Comparison of ENCODE assay signal across 32 cellular contexts in the genomic region with DNA sequence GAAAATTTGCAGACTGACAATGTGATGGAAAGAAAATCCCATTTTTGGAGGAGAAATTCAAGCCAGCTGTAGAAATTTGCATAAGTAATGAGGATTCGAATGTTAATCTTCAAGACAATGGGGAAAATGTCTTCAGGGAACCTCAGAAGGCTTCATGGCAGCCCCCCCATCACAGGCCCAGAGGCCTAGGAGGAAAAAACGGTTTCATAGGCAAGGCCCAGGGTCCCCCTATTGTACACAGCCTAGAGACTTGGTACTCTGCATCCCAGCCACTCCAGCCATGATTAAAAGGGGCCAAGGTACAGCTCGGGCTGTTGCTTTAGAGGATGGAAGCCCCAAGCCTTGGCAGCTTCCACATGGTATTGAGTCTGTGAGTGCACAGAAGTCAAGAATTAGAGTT.
"Had no signal": no experiment of that assay in that cellular context is flagged by ENCODE, and none has a peak within 500 bp of the region (broad histone marks: within the 10 kb centered on the region; RNA-seq: fewer than 3 reads in every experiment).

No MANE protein-coding gene starts in this region.

- H3K4me3 ChIP-seq: ascending aorta, esophagus squamous epithelium, gastroesophageal sphincter, heart right ventricle had no signal

- FAIRE-seq: colon, endometrium, endothelial cell of umbilical vein had no signal

- H3K36me3 ChIP-seq: ascending aorta, esophagus squamous epithelium, gastroesophageal sphincter, heart right ventricle had no signal

- H3K4me1 Mint-ChIP-seq: activated CD4-positive, alpha-beta T cell treated with anti-CD3 and anti-CD28 coated beads for 36 hours; activated CD4-positive, alpha-beta T cell treated with anti-CD3 and anti-CD28 coated beads, Interleukin-2, amount 10 ng/mL, durations not matched to agents 24 days and 14 days; activated CD8-positive, alpha-beta memory T cell treated with anti-CD3 and anti-CD28 coated beads, Interleukin-2, amount 10 ng/mL, durations not matched to agents 7 days and 5 days; activated naive CD4-positive, alpha-beta T cell treated with anti-CD3 and anti-CD28 coated beads, Interleukin-2, amount 10 ng/mL, durations not matched to agents 7 days and 5 days; activated naive CD8-positive, alpha-beta T cell treated with anti-CD3 and anti-CD28 coated beads, Interleukin-2, amount 10 ng/mL, durations not matched to agents 7 days and 5 days; brain had no signal

- H3K27ac Mint-ChIP-seq: activated CD4-positive, alpha-beta memory T cell treated with anti-CD3 and anti-CD28 coated beads for 36 hours; activated CD4-positive, alpha-beta T cell treated with anti-CD3 and anti-CD28 coated beads for 36 hours; activated CD4-positive, alpha-beta T cell treated with anti-CD3 and anti-CD28 coated beads, Interleukin-2, amount 10 ng/mL, durations not matched to agents 24 days and 14 days; activated CD8-positive, alpha-beta memory T cell treated with anti-CD3 and anti-CD28 coated beads, Interleukin-2, amount 10 ng/mL, durations not matched to agents 7 days and 5 days; activated CD8-positive, alpha-beta T cell treated with anti-CD3 and anti-CD28 coated beads, Interleukin-2, amount 10 ng/mL, durations not matched to agents 7 days and 5 days; activated naive CD4-positive, alpha-beta T cell treated with anti-CD3 and anti-CD28 coated beads, Interleukin-2, amount 10 ng/mL, durations not matched to agents 7 days and 5 days; activated naive CD4-positive, alpha-beta T cell treated with anti-CD3 and anti-CD28 coated beads, Interleukin-2, amount 50 U/mL, for 72 hours; activated naive CD8-positive, alpha-beta T cell treated with anti-CD3 and anti-CD28 coated beads, Interleukin-2, amount 10 ng/mL, durations not matched to agents 7 days and 5 days; activated T-helper 1 cell treated with anti-CD3 and anti-CD28 coated beads, Interleukin-12 subunit alpha, Interleukin-12 subunit beta, Interleukin-2, Interleukin-4 antibody, amounts not matched to agents 30 ng/mL and 10 ng/mL and 1 ng/mL, durations not matched to agents 14 hours and 24 hours and 36 hours; activated T-helper 2 cell treated with anti-CD3 and anti-CD28 coated beads, Interferon-gamma antibody, Interleukin-2, Interleukin-4, amounts not matched to agents 10 μg/mL and 5 μg/mL and 100 μg/mL, durations not matched to agents 14 hours and 24 hours and 36 hours; brain; effector memory CD8-positive, alpha-beta T cell had no signal

- H3K4me1 ChIP-seq: ascending aorta, esophagus squamous epithelium, gastroesophageal sphincter, heart right ventricle had no signal

- H3K36me3 Mint-ChIP-seq: activated CD4-positive, alpha-beta memory T cell treated with anti-CD3 and anti-CD28 coated beads for 36 hours; activated CD8-positive, alpha-beta memory T cell treated with anti-CD3 and anti-CD28 coated beads, Interleukin-2, amount 10 ng/mL, durations not matched to agents 7 days and 5 days; activated naive CD4-positive, alpha-beta T cell treated with anti-CD3 and anti-CD28 coated beads, Interleukin-2, amount 10 ng/mL, durations not matched to agents 7 days and 5 days; activated naive CD8-positive, alpha-beta T cell treated with anti-CD3 and anti-CD28 coated beads, Interleukin-2, amount 10 ng/mL, durations not matched to agents 7 days and 5 days had no signal

- H3K27me3 Mint-ChIP-seq: activated CD4-positive, alpha-beta memory T cell treated with anti-CD3 and anti-CD28 coated beads for 36 hours; activated CD4-positive, alpha-beta T cell treated with anti-CD3 and anti-CD28 coated beads for 36 hours; activated CD4-positive, alpha-beta T cell treated with anti-CD3 and anti-CD28 coated beads, Interleukin-2, amount 10 ng/mL, durations not matched to agents 24 days and 14 days; activated CD8-positive, alpha-beta memory T cell treated with anti-CD3 and anti-CD28 coated beads, Interleukin-2, amount 10 ng/mL, durations not matched to agents 7 days and 5 days; activated naive CD4-positive, alpha-beta T cell treated with anti-CD3 and anti-CD28 coated beads, Interleukin-2, amount 10 ng/mL, durations not matched to agents 7 days and 5 days; activated naive CD8-positive, alpha-beta T cell treated with anti-CD3 and anti-CD28 coated beads, Interleukin-2, amount 10 ng/mL, durations not matched to agents 7 days and 5 days; brain; effector memory CD8-positive, alpha-beta T cell had no signal

- H3K4me3 Mint-ChIP-seq: activated CD4-positive, alpha-beta memory T cell treated with anti-CD3 and anti-CD28 coated beads for 36 hours; activated CD4-positive, alpha-beta T cell treated with anti-CD3 and anti-CD28 coated beads for 36 hours; activated CD4-positive, alpha-beta T cell treated with anti-CD3 and anti-CD28 coated beads, Interleukin-2, amount 10 ng/mL, durations not matched to agents 24 days and 14 days; activated CD8-positive, alpha-beta memory T cell treated with anti-CD3 and anti-CD28 coated beads, Interleukin-2, amount 10 ng/mL, durations not matched to agents 7 days and 5 days; activated CD8-positive, alpha-beta T cell treated with anti-CD3 and anti-CD28 coated beads, Interleukin-2, amount 10 ng/mL, durations not matched to agents 7 days and 5 days; activated naive CD4-positive, alpha-beta T cell treated with anti-CD3 and anti-CD28 coated beads, Interleukin-2, amount 10 ng/mL, durations not matched to agents 7 days and 5 days; activated naive CD8-positive, alpha-beta T cell treated with anti-CD3 and anti-CD28 coated beads, Interleukin-2, amount 10 ng/mL, durations not matched to agents 7 days and 5 days; activated T-helper 1 cell treated with anti-CD3 and anti-CD28 coated beads, Interleukin-12 subunit alpha, Interleukin-12 subunit beta, Interleukin-2, Interleukin-4 antibody, amounts not matched to agents 30 ng/mL and 10 ng/mL and 1 ng/mL, durations not matched to agents 14 hours and 24 hours and 36 hours; brain; effector memory CD8-positive, alpha-beta T cell had no signal

- H3K27me3 ChIP-seq: ascending aorta, esophagus squamous epithelium, gastroesophageal sphincter, heart right ventricle had no signal

- DNase-seq: activated CD4-positive, alpha-beta memory T cell treated with anti-CD3 and anti-CD28 coated beads for 36 hours; activated CD4-positive, alpha-beta T cell treated with anti-CD3 and anti-CD28 coated beads for 36 hours; activated CD4-positive, alpha-beta T cell treated with anti-CD3 and anti-CD28 coated beads, Interleukin-2, amount 10 ng/mL, durations not matched to agents 24 days and 14 days; activated CD4-positive, CD25-positive, alpha-beta regulatory T cell; activated CD4-positive, CD25-positive, alpha-beta regulatory T cell treated with anti-CD3 and anti-CD28 coated beads, Interleukin-2, amount 50 U/mL, for 72 hours; activated CD8-positive, alpha-beta memory T cell treated with anti-CD3 and anti-CD28 coated beads, Interleukin-2, amount 10 ng/mL, durations not matched to agents 7 days and 5 days; activated CD8-positive, alpha-beta memory T cell treated with anti-CD3 and anti-CD28 coated beads, Interleukin-2, amount 50 U/mL, for 4 hours; activated CD8-positive, alpha-beta T cell treated with anti-CD3 and anti-CD28 coated beads, Interleukin-2, amount 10 ng/mL, durations not matched to agents 7 days and 5 days; activated effector memory CD4-positive, alpha-beta T cell treated with anti-CD3 and anti-CD28 coated beads, Interleukin-2, amount 50 U/mL, for 16 hours; activated naive CD4-positive, alpha-beta T cell treated with anti-CD3 and anti-CD28 coated beads, Interleukin-2, amount 10 ng/mL, durations not matched to agents 7 days and 5 days; activated naive CD8-positive, alpha-beta T cell treated with anti-CD3 and anti-CD28 coated beads, Interleukin-2, amount 10 ng/mL, durations not matched to agents 7 days and 5 days; activated T-cell treated with anti-CD3 and anti-CD28 coated beads, Interleukin-2, amount 50 U/mL, for 1 hour; activated T-cell treated with anti-CD3 and anti-CD28 coated beads, Interleukin-2, amount 50 U/mL, for 48 hours; caudate nucleus; cortex of kidney; dermis blood vessel endothelial cell; effector CD4-positive, alpha-beta T cell; effector memory CD8-positive, alpha-beta T cell; esophagus squamous epithelium; foreskin melanocyte; heart right ventricle; T-helper 2 cell had no signal

- ATAC-seq: activated CD4-positive, alpha-beta T cell treated with anti-CD3 and anti-CD28 coated beads for 36 hours; activated CD8-positive, alpha-beta memory T cell treated with anti-CD3 and anti-CD28 coated beads, Interleukin-2, amount 10 ng/mL, durations not matched to agents 7 days and 5 days; activated CD8-positive, alpha-beta T cell treated with anti-CD3 and anti-CD28 coated beads, Interleukin-2, amount 10 ng/mL, durations not matched to agents 7 days and 5 days; activated naive CD4-positive, alpha-beta T cell treated with anti-CD3 and anti-CD28 coated beads, Interleukin-2, amount 50 U/mL, for 72 hours; effector memory CD8-positive, alpha-beta T cell; gastroesophageal sphincter; heart right ventricle had no signal

- H3K27ac ChIP-seq: ascending aorta, epithelial cell of prostate, esophagus squamous epithelium, gastroesophageal sphincter, heart right ventricle had no signal
